Comparison of ENCODE assay signal across 26 cellular contexts in genomic region chr12:29807125-29807524, GRCh38. TPM values are rescaled to one million over a fixed set of nuclear protein-coding genes. Genes with fewer than 3 reads are reported as not detected.
A peak's percentile ranks its signal among the peaks of the same experiment; 100 is the strongest.
DNase-seq lines count a peak whose midpoint lies in the region; ATAC-seq, FAIRE-seq and TF ChIP-seq lines count a peak whose summit lies in the region.
"Had no signal": no experiment of that assay in that cellular context is flagged by ENCODE, and none has a peak within 500 bp of the region (broad histone marks: within the 10 kb centered on the region; RNA-seq: fewer than 3 reads in every experiment).

No MANE protein-coding gene starts in this region.

- H2AFZ ChIP-seq in astrocyte (ENCODE audit: low read depth, low read length) (no peak overlapping the region), neuronal stem cell (ENCODE audit: low read length) (no peak overlapping the region), GM23338 (no peak overlapping the region)

- no peaks in the 10 kb centered on the region for H3K9me3 ChIP-seq in astrocyte (ENCODE audit: insufficient read depth, low read depth, low read length)
- H3K9me3 ChIP-seq in neuronal stem cell (replicated peaks in 1 of 2; ENCODE audit: control insufficient read depth in 2 of 2, insufficient read depth in 1 of 2, low read depth in 1 of 2, low read length in 2 of 2): peaks cover 0 to 11% of the 10 kb centered on the region in 2 donors
- H3K9me3 ChIP-seq: body of pancreas, esophagus muscularis mucosa, upper lobe of left lung had no signal

- H4K20me1 ChIP-seq in astrocyte (ENCODE audit: insufficient read depth, low read length): no peaks in the 10 kb centered on the region
- H4K20me1 ChIP-seq in GM23338 (replicated peaks; ENCODE audit: insufficient read depth): no peaks in the 10 kb centered on the region

- H3K4me3 ChIP-seq in astrocyte (ENCODE audit: insufficient read depth, low read depth, low read length) (no peak overlapping the region), foreskin fibroblast (ENCODE audit: low read depth in 1 of 2, low read length in 2 of 2) (no peak overlapping the region), neuronal stem cell (ENCODE audit: low read length in 2 of 2) (no peak overlapping the region), GM23338 (no peak overlapping the region)
- H3K4me3 ChIP-seq: body of pancreas, esophagus muscularis mucosa, upper lobe of left lung had no signal

- no peaks in the 10 kb centered on the region for H3K27me3 Mint-ChIP-seq in astrocyte (ENCODE audit: low read depth, unreplicated experiment)
- peaks cover 3% of the 10 kb centered on the region for H3K27me3 Mint-ChIP-seq in GM23338 (ENCODE audit: insufficient read depth, low read depth, poor library complexity)
- H3K27me3 Mint-ChIP-seq: activated CD8-positive, alpha-beta T cell treated with anti-CD3 and anti-CD28 coated beads for 36 hours; memory B cell; T-cell had no signal

- no peak overlapping the region for H3K27ac Mint-ChIP-seq in astrocyte (ENCODE audit: unreplicated experiment)
- no peak overlapping the region for H3K27ac Mint-ChIP-seq in GM23338
- H3K27ac Mint-ChIP-seq: activated CD8-positive, alpha-beta T cell treated with anti-CD3 and anti-CD28 coated beads for 36 hours; CD8-positive, alpha-beta T cell; memory B cell; T-cell had no signal

- TF ChIP-seq CTCF in astrocyte (IDR thresholded peaks at IDR 0.05; ENCODE audit: insufficient read depth, low read depth, low read length): no peak
- no peak for TF ChIP-seq CTCF in foreskin fibroblast (IDR thresholded peaks at IDR 0.05; ENCODE audit: low read depth, low read length)
- no peak for TF ChIP-seq CTCF in GM23338 (conservative IDR thresholded peaks at IDR 0.05; ENCODE audit: low read depth in 2 of 2)

- H3K36me3 ChIP-seq in astrocyte (ENCODE audit: insufficient read depth, low read length) (no peaks in the 10 kb centered on the region), neuronal stem cell (replicated peaks in 1 of 2; ENCODE audit: control insufficient read depth in 2 of 2, insufficient read depth in 2 of 2, low read length in 2 of 2) (no peaks in the 10 kb centered on the region), GM23338 (ENCODE audit: insufficient read depth) (peaks cover 8% of the 10 kb centered on the region; the same call in 1 of the 2 replicates)
- H3K36me3 ChIP-seq: esophagus muscularis mucosa, upper lobe of left lung had no signal

- H4K91ac ChIP-seq in neuronal stem cell (ENCODE audit: low read depth, low read length, poor library complexity): no peak overlapping the region

- H3K4me1 ChIP-seq in astrocyte (ENCODE audit: insufficient read depth, low read length) (no peaks in the 10 kb centered on the region), neuronal stem cell (ENCODE audit: control insufficient read depth in 2 of 2, insufficient read depth in 1 of 2, low read depth in 1 of 2, low read length in 2 of 2) (no peaks in the 10 kb centered on the region), GM23338 (ENCODE audit: insufficient read depth) (no peaks in the 10 kb centered on the region)
- H3K4me1 ChIP-seq: body of pancreas, esophagus muscularis mucosa, upper lobe of left lung had no signal

- H3K18ac ChIP-seq in neuronal stem cell (ENCODE audit: low read length): no peak overlapping the region

- no peaks in the 10 kb centered on the region for H3F3A ChIP-seq in GM23338 (replicated peaks; ENCODE audit: low read depth)

- H3K27ac ChIP-seq in astrocyte (ENCODE audit: low read depth, low read length) (no peak overlapping the region), neuronal stem cell (replicated peaks; ENCODE audit: low read length) (no peak overlapping the region), GM23338 (ENCODE audit: low read depth) (no peak overlapping the region)
- H3K27ac ChIP-seq: body of pancreas, esophagus muscularis mucosa, upper lobe of left lung had no signal

- H3K36me3 Mint-ChIP-seq in astrocyte (ENCODE audit: low read depth, unreplicated experiment): no peaks in the 10 kb centered on the region
- peaks cover 27% of the 10 kb centered on the region; the same call in 2 of the 3 replicates for H3K36me3 Mint-ChIP-seq in GM23338 (ENCODE audit: low read depth)
- H3K36me3 Mint-ChIP-seq: CD8-positive, alpha-beta T cell; memory B cell; T-cell had no signal

- no peak overlapping the region for H2BK5ac ChIP-seq in neuronal stem cell (ENCODE audit: low read length)

- no peak overlapping the region for H3K4ac ChIP-seq in neuronal stem cell (ENCODE audit: low read length)

- H3K4me1 Mint-ChIP-seq in astrocyte (ENCODE audit: low read depth, unreplicated experiment) (no peaks in the 10 kb centered on the region), GM23338 (no peaks in the 10 kb centered on the region)
- H3K4me1 Mint-ChIP-seq: memory B cell, T-cell had no signal

- no peaks in the 10 kb centered on the region for H3K79me1 ChIP-seq in neuronal stem cell (ENCODE audit: low read depth, low read length)

- H3K79me2 ChIP-seq in astrocyte (ENCODE audit: insufficient read depth, low read length): no peaks in the 10 kb centered on the region
- no peaks in the 10 kb centered on the region for H3K79me2 ChIP-seq in GM23338 (replicated peaks; ENCODE audit: insufficient read depth)

- H2AK5ac ChIP-seq in neuronal stem cell (ENCODE audit: low read depth, low read length): no peak overlapping the region

- no peaks in the 10 kb centered on the region for H3K27me3 ChIP-seq in astrocyte (ENCODE audit: insufficient read depth, low read length)
- H3K27me3 ChIP-seq in neuronal stem cell (ENCODE audit: control insufficient read depth in 3 of 3, insufficient read depth in 3 of 3, low read depth in 1 of 3, low read length in 3 of 3): no peaks in the 10 kb centered on the region
- no peaks in the 10 kb centered on the region for H3K27me3 ChIP-seq in GM23338 (ENCODE audit: insufficient read depth)
- H3K27me3 ChIP-seq: body of pancreas, esophagus muscularis mucosa, upper lobe of left lung had no signal

- H4K8ac ChIP-seq in neuronal stem cell (ENCODE audit: low read depth, low read length): no peak overlapping the region

- H3K9ac ChIP-seq in astrocyte (ENCODE audit: low read length): no peak overlapping the region
- no peak overlapping the region for H3K9ac ChIP-seq in neuronal stem cell (ENCODE audit: low read depth, low read length, poor library complexity)

- H2BK12ac ChIP-seq in neuronal stem cell (ENCODE audit: low read length): no peak overlapping the region

- peak; percentile 27 for DNase-seq in Daoy (ENCODE audit: low read depth)
- DNase-seq in LoVo (ENCODE audit: low spot score): peak; percentile 44
- peak; percentile 16 for DNase-seq in astrocyte (ENCODE audit: low read depth)
- DNase-seq in foreskin fibroblast: peak; percentile 44 to 75
- no peak for DNase-seq in germinal center (ENCODE audit: low spot score)
- DNase-seq in neuronal stem cell (ENCODE audit: low spot score): no peak
- DNase-seq in NCI-H1930 (lab: John Stamatoyannopoulos, UW): no peak
- no peak for DNase-seq in GM23338 (ENCODE audit: low spot score)
- DNase-seq: activated CD4-positive, alpha-beta T cell treated with anti-CD3 and anti-CD28 coated beads for 1 hour; activated CD8-positive, alpha-beta T cell treated with anti-CD3 and anti-CD28 coated beads for 36 hours; activated effector memory CD4-positive, alpha-beta T cell treated with Interleukin-2 at 50 U/mL for 16 hours; activated T-cell treated with anti-CD3 and anti-CD28 coated beads for 4 hours; body of pancreas; CD8-positive, alpha-beta T cell; effector CD8-positive, alpha-beta T cell; GDM1; head of caudate nucleus; NCI-H2081; NCI-H774; nucleus accumbens; OCI-M1; SIG-M5; T-cell; upper lobe of left lung had no signal

- no peak overlapping the region for H3K4me2 ChIP-seq in astrocyte (ENCODE audit: low read length)
- H3K4me2 ChIP-seq in neuronal stem cell (ENCODE audit: insufficient read depth, low read length, poor library complexity, severe bottlenecking): no peak overlapping the region
- no peak overlapping the region for H3K4me2 ChIP-seq in GM23338

- H3K23ac ChIP-seq in neuronal stem cell (ENCODE audit: low read depth, low read length, poor library complexity): no peak overlapping the region

- FAIRE-seq in astrocyte (lab: Jason Lieb, UNC): no peak

- no peak for ATAC-seq in GM23338
- ATAC-seq: activated CD8-positive, alpha-beta T cell treated with anti-CD3 and anti-CD28 coated beads for 36 hours; body of pancreas; CD8-positive, alpha-beta T cell; T-cell had no signal

- H3K14ac ChIP-seq in neuronal stem cell (ENCODE audit: low read length): no peak overlapping the region

- no peaks in the 10 kb centered on the region for H3K9me2 ChIP-seq in GM23338 (ENCODE audit: insufficient read depth)

- H3K4me3 Mint-ChIP-seq in astrocyte (ENCODE audit: unreplicated experiment): no peak overlapping the region
- H3K4me3 Mint-ChIP-seq in GM23338: no peak overlapping the region
- H3K4me3 Mint-ChIP-seq: activated CD8-positive, alpha-beta T cell treated with anti-CD3 and anti-CD28 coated beads for 36 hours; CD8-positive, alpha-beta T cell; memory B cell; T-cell had no signal

- H2BK15ac ChIP-seq in neuronal stem cell (ENCODE audit: low read length): no peak overlapping the region

- H3K9me3 Mint-ChIP-seq in astrocyte (ENCODE audit: unreplicated experiment) (no peaks in the 10 kb centered on the region), GM23338 (peaks cover 39% of the 10 kb centered on the region)

- H2BK120ac ChIP-seq in neuronal stem cell (ENCODE audit: low read depth, low read length): no peak overlapping the region

TF ChIP-seq in GM23338, 12 proteins besides CTCF, POLR2A, EP300 and RAD21 (continues in another document):
- TF ChIP-seq ZNF114 (CRISPR knock-in tag; IDR thresholded peaks at IDR 0.05): no peak

RNA-seq across cellular contexts. Expression of gene TMTC1, which starts 23.4 kb away (rescaled TPM):
- total RNA-seq in Daoy (2014; rRNA removed; shearing (Covaris generic)): 4.3 and 6.7 TPM in 2 replicates
- 4.7 and 5.0 TPM in 2 replicates for total RNA-seq in astrocyte
- 4.6 TPM for polyA plus RNA-seq in neuronal stem cell (2013, experiment 1 of 2)
- polyA plus RNA-seq in neuronal stem cell (2013, experiment 2 of 2): 4.5 TPM
- 19.7 and 24.3 TPM in 2 replicates for total RNA-seq in GM23338 (2014; rRNA removed; shearing (Covaris generic))
- polyA plus RNA-seq in GM23338 (2016; fragmentation: Nextera tagmentation; extraction: Ambion mirVana): 4.8 and 6.0 TPM in 2 replicates
- total RNA-seq: activated CD8-positive, alpha-beta T cell treated with anti-CD3 and anti-CD28 coated beads for 36 hours; CD8-positive, alpha-beta T cell had no signal

Comparison
In these comparisons a context has a peak if more than half of its experiments do, and no peak if none do; other contexts are left out.
1. DNase-seq: peak in Daoy (single experiment), LoVo (single experiment), astrocyte (single experiment) and foreskin fibroblast (2 of 2); none in germinal center (single experiment), neuronal stem cell (single experiment), NCI-H1930 (0 of 2) and GM23338 (single experiment).